24 cellular contexts compared by ENCODE assay signal in the genomic region with DNA sequence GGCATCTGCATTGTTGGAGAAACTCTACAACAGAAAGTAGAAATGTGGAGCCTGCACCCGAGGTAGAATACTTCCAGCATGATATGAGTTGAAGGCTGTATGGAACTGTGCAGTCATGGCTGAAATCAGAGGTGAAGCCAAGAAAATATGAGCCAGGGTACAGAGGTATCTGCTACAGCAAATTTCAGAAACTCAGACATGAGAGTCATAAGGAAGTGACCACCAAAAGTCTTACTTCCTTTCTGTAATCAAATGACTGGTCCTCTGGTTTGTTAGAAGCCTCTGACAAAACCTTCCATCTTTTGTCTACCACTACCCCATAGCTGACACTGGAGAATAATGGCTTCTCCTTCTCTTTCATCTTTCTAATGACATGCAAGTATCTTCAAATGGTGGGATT.
DNase-seq lines count a peak whose midpoint lies in the region; ATAC-seq lines count a peak whose summit lies in the region.
"Had no signal": no experiment of that assay in that cellular context is flagged by ENCODE, and none has a peak within 500 bp of the region (broad histone marks: within the 10 kb centered on the region; RNA-seq: fewer than 3 reads in every experiment).

No MANE protein-coding gene starts in this region.

- H3K4me3 ChIP-seq in Karpas-422 (ENCODE audit: low read length), result no peak overlapping the region
- H3K4me3 ChIP-seq: K562, SJSA1 had no signal

- no peaks in the 10 kb centered on the region for H3K4me1 ChIP-seq in Karpas-422 (ENCODE audit: low read length)
- H3K4me1 ChIP-seq: BE2C, SJSA1 had no signal

- H3K27ac Mint-ChIP-seq in stimulated activated memory B cell treated with anti-CD40 and anti-IgM and Interleukin-4, amounts not matched to agents 10 μg/mL and 1 μg/mL and 100 μg/mL, for 72 hours, result no peak overlapping the region
- no peak overlapping the region for H3K27ac Mint-ChIP-seq in activated naive CD4-positive, alpha-beta T cell treated with anti-CD3 and anti-CD28 coated beads for 36 hours
- H3K27ac Mint-ChIP-seq: H9, HFFc6 had no signal

- H3K9me2 ChIP-seq in Karpas-422 (replicated peaks; ENCODE audit: insufficient read depth, low read length), result no peaks in the 10 kb centered on the region

- H3K27me3 ChIP-seq in Karpas-422 (ENCODE audit: low read length), result no peaks in the 10 kb centered on the region
- H3K27me3 ChIP-seq: BE2C had no signal

- no peak overlapping the region for H3K9ac ChIP-seq in Karpas-422 (ENCODE audit: low read length)

- H3K9me3 Mint-ChIP-seq in stimulated activated memory B cell treated with anti-CD40 and anti-IgM and Interleukin-4, amounts not matched to agents 10 μg/mL and 1 μg/mL and 100 μg/mL, for 72 hours, result peaks cover 3% of the 10 kb centered on the region
- peaks cover 6% of the 10 kb centered on the region for H3K9me3 Mint-ChIP-seq in activated naive CD4-positive, alpha-beta T cell treated with anti-CD3 and anti-CD28 coated beads for 36 hours

- peak; percentile 45 for DNase-seq in Karpas-422
- no peak for DNase-seq in activated naive CD4-positive, alpha-beta T cell treated with anti-CD3 and anti-CD28 coated beads for 36 hours
- DNase-seq: BE2C, EL, GF-D8, H9, HFFc6, NCI-H1694, NCI-H2081, NCI-H2171, NCI-H345, NCI-H524, NCI-H82, T-helper 9 cell had no signal

- no peak overlapping the region for H3K4me2 ChIP-seq in Karpas-422 (ENCODE audit: low read depth, low read length, poor library complexity, severe bottlenecking)

- no peaks in the 10 kb centered on the region for H4K20me1 ChIP-seq in Karpas-422 (ENCODE audit: insufficient read depth, low read depth, low read length)

- H3K4me1 Mint-ChIP-seq in stimulated activated memory B cell treated with anti-CD40 and anti-IgM and Interleukin-4, amounts not matched to agents 10 μg/mL and 1 μg/mL and 100 μg/mL, for 72 hours, result no peaks in the 10 kb centered on the region
- H3K4me1 Mint-ChIP-seq in activated naive CD4-positive, alpha-beta T cell treated with anti-CD3 and anti-CD28 coated beads for 36 hours (ENCODE audit: low read depth), result no peaks in the 10 kb centered on the region

- H3K27me3 Mint-ChIP-seq in stimulated activated memory B cell treated with anti-CD40 and anti-IgM and Interleukin-4, amounts not matched to agents 10 μg/mL and 1 μg/mL and 100 μg/mL, for 72 hours, result no peaks in the 10 kb centered on the region
- H3K27me3 Mint-ChIP-seq in activated naive CD4-positive, alpha-beta T cell treated with anti-CD3 and anti-CD28 coated beads for 36 hours (ENCODE audit: low read depth), result no peaks in the 10 kb centered on the region

- H3K36me3 ChIP-seq in Karpas-422 (ENCODE audit: insufficient read depth, low read length), result no peaks in the 10 kb centered on the region
- H3K36me3 ChIP-seq: SJSA1 had no signal

- H3K36me3 Mint-ChIP-seq in stimulated activated memory B cell treated with anti-CD40 and anti-IgM and Interleukin-4, amounts not matched to agents 10 μg/mL and 1 μg/mL and 100 μg/mL, for 72 hours, result no peaks in the 10 kb centered on the region
- no peaks in the 10 kb centered on the region for H3K36me3 Mint-ChIP-seq in activated naive CD4-positive, alpha-beta T cell treated with anti-CD3 and anti-CD28 coated beads for 36 hours (ENCODE audit: low read depth)

- intact Hi-C loops in activated naive CD4-positive, alpha-beta T cell treated with anti-CD3 and anti-CD28 coated beads for 36 hours (cut with micrococcal nuclease), result no loop called here

- no peak overlapping the region for H3K27ac ChIP-seq in Karpas-422 (ENCODE audit: low read length)
- H3K27ac ChIP-seq: HL-60, SJSA1 had no signal

- H3K79me2 ChIP-seq in Karpas-422 (ENCODE audit: low read length), result no peaks in the 10 kb centered on the region

- CTCF ChIA-PET in activated naive CD4-positive, alpha-beta T cell treated with anti-CD3 and anti-CD28 coated beads for 36 hours (lab: Charles Lee), result no interaction called here

- ATAC-seq in GM18499 (IDR thresholded peaks at IDR 0.05; ENCODE audit: insufficient read depth, unreplicated experiment) (peak; percentile 85), HG02870 (IDR thresholded peaks at IDR 0.05; ENCODE audit: unreplicated experiment) (peak; percentile 93), GM21381 (IDR thresholded peaks at IDR 0.05; ENCODE audit: unreplicated experiment) (no peak), HG02763 (IDR thresholded peaks at IDR 0.05; ENCODE audit: unreplicated experiment) (no peak)
- ATAC-seq in stimulated activated memory B cell treated with anti-CD40 and anti-IgM and Interleukin-4, amounts not matched to agents 10 μg/mL and 1 μg/mL and 100 μg/mL, for 72 hours, result peak; percentile 50
- ATAC-seq: HepG2, K562, Right ventricle myocardium inferior had no signal

- no peaks in the 10 kb centered on the region for H3K9me3 ChIP-seq in Karpas-422 (ENCODE audit: low read length)
- H3K9me3 ChIP-seq: SJSA1 had no signal

- no peak overlapping the region for H3K4me3 Mint-ChIP-seq in stimulated activated memory B cell treated with anti-CD40 and anti-IgM and Interleukin-4, amounts not matched to agents 10 μg/mL and 1 μg/mL and 100 μg/mL, for 72 hours
- H3K4me3 Mint-ChIP-seq in activated naive CD4-positive, alpha-beta T cell treated with anti-CD3 and anti-CD28 coated beads for 36 hours, result no peak overlapping the region
- H3K4me3 Mint-ChIP-seq: H9, HFFc6 had no signal

- no peak overlapping the region for H2AFZ ChIP-seq in Karpas-422 (ENCODE audit: low read length)

Comparison
In these comparisons a context has a peak if more than half of its experiments do, and no peak if none do; other contexts are left out.
1. ATAC-seq: peak in GM18499 (single experiment), HG02870 (single experiment) and stimulated activated memory B cell treated with anti-CD40 and anti-IgM and Interleukin-4, amounts not matched to agents 10 μg/mL and 1 μg/mL and 100 μg/mL, for 72 hours (single experiment); none in GM21381 (single experiment) and HG02763 (single experiment).